In genomic region chr16:30361180-30361579, GRCh38 we compare ENCODE assay signal across 34 cellular contexts. TPM values are rescaled to one million over a fixed set of nuclear protein-coding genes. Genes with fewer than 3 reads are reported as not detected.
"Had no signal": no experiment of that assay in that cellular context is flagged by ENCODE, and none has a peak within 500 bp of the region (broad histone marks: within the 10 kb centered on the region; RNA-seq: fewer than 3 reads in every experiment).

No MANE protein-coding gene starts in this region.

- H3K9me3 Mint-ChIP-seq: activated naive CD8-positive, alpha-beta T cell treated with anti-CD3 and anti-CD28 coated beads for 36 hours; activated T-helper 17 cell treated with anti-CD3 and anti-CD28 coated beads, Interleukin-2, amount 50 U/mL, for 72 hours; effector memory CD8-positive, alpha-beta T cell; immature natural killer cell; mesothelial cell of epicardium; naive thymus-derived CD4-positive, alpha-beta T cell; T-cell; T-helper 2 cell treated with Interferon-gamma antibody and Interleukin-4, amounts not matched to agents 5 μg/mL and 100 μg/mL, for 36 hours had no signal

- H3K36me3 ChIP-seq: uterus had no signal

- H3K4me3 ChIP-seq: adrenal gland, ascending aorta, coronary artery, psoas muscle, sigmoid colon, thoracic aorta, uterus had no signal

- H3K27me3 ChIP-seq: adrenal gland, ascending aorta, brain microvascular endothelial cell, sigmoid colon, uterus had no signal

- H3K4me3 Mint-ChIP-seq: activated naive CD8-positive, alpha-beta T cell treated with anti-CD3 and anti-CD28 coated beads for 36 hours; activated T-helper 17 cell treated with anti-CD3 and anti-CD28 coated beads, Interleukin-2, amount 50 U/mL, for 72 hours; effector memory CD8-positive, alpha-beta T cell; immature natural killer cell; mesothelial cell of epicardium; T-cell; T-helper 2 cell treated with Interferon-gamma antibody and Interleukin-4, amounts not matched to agents 5 μg/mL and 100 μg/mL, for 36 hours had no signal

- H3K27me3 Mint-ChIP-seq: activated naive CD8-positive, alpha-beta T cell treated with anti-CD3 and anti-CD28 coated beads for 36 hours; activated T-helper 17 cell treated with anti-CD3 and anti-CD28 coated beads, Interleukin-2, amount 50 U/mL, for 72 hours; effector memory CD8-positive, alpha-beta T cell; naive thymus-derived CD4-positive, alpha-beta T cell; T-cell had no signal

- H3K27ac Mint-ChIP-seq: activated naive CD8-positive, alpha-beta T cell treated with anti-CD3 and anti-CD28 coated beads for 36 hours; effector memory CD8-positive, alpha-beta T cell; mesothelial cell of epicardium had no signal

- H3K9me3 ChIP-seq: adrenal gland, ascending aorta, psoas muscle, sigmoid colon, thoracic aorta, uterus had no signal

- DNase-seq: activated CD4-positive, alpha-beta T cell treated with anti-CD3 and anti-CD28 coated beads for 4 hours; activated CD8-positive, alpha-beta memory T cell treated with anti-CD3 and anti-CD28 coated beads, Interleukin-2, amount 50 U/mL, for 4 hours; activated gamma-delta T cell treated with Interleukin-2 at 50 U/mL for 16 hours; activated naive CD8-positive, alpha-beta T cell treated with anti-CD3 and anti-CD28 coated beads for 36 hours; activated T-cell treated with anti-CD3 and anti-CD28 coated beads, Interleukin-2, amount 50 U/mL, for 1 hour; adrenal gland; brain microvascular endothelial cell; effector memory CD8-positive, alpha-beta T cell; foreskin fibroblast; hypothalamus; immature natural killer cell; kidney; left colon; naive thymus-derived CD4-positive, alpha-beta T cell; occipital lobe; psoas muscle; sigmoid colon; small intestine; stimulated activated CD4-positive, alpha-beta T cell treated with anti-CD3 and anti-CD28 coated beads, Interleukin-1b, Interleukin-23, amount 100 ng/mL, for 48 hours; stimulated activated CD4-positive, alpha-beta T cell treated with anti-CD3 and anti-CD28 coated beads, Interleukin-4, amount 100 ng/mL, for 4 hours; stimulated activated CD8-positive, alpha-beta memory T cell treated with anti-CD3 and anti-CD28 coated beads, Interleukin-4, amount 100 ng/mL, for 48 hours; stimulated activated naive CD4-positive, alpha-beta T cell; T-cell; trophoblast cell; uterus had no signal

- H3K4me1 ChIP-seq: parathyroid adenoma had no signal

- H3K27ac ChIP-seq: adrenal gland, ascending aorta, brain microvascular endothelial cell, coronary artery, parathyroid adenoma, psoas muscle, sigmoid colon, thoracic aorta, uterus had no signal

- H3K9ac ChIP-seq: parathyroid adenoma had no signal

- ATAC-seq: activated T-helper 17 cell treated with anti-CD3 and anti-CD28 coated beads, Interleukin-2, amount 50 U/mL, for 72 hours; effector memory CD8-positive, alpha-beta T cell; esophagus mucosa; left colon; naive thymus-derived CD4-positive, alpha-beta T cell; psoas muscle; T-cell had no signal

RNA-seq across cellular contexts. Expression of gene MYL11, which starts 13.4 kb away (rescaled TPM):
- total RNA-seq: ascending aorta, kidney, left colon, sigmoid colon had no signal

RNA-seq across cellular contexts. Expression of gene SEPTIN1, which starts 21.2 kb away (rescaled TPM):
- total RNA-seq: ascending aorta, cerebellum had no signal
